1 cellular context compared by ENCODE assay signal in the genomic region with DNA sequence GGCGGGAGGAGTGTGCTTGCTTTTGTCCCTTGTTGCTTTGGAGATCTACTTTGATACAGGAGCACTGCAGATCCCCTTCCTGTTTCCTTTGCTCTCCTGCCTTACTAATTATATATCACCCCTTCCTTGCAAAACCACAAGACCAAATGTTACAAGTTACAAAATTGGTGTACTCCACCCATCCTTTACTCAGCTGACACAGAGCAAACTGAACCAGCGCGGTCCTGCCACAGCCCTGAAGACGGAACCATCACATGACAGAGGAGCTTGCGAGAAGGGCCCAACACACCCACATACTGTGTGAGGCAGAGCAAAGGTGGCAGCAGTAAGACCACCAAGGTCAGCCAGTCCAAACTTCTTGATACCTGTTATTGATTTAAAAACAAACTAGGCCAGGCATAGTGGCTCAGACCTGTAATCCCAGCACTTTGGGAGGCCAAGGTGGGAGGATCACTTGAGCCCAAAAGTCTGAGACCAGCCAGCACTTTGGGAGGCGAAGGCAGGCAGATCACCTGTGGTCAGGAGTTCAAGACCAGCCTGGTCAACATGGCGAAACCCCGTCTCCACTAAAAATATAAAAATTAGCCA.
A peak's percentile ranks its signal among the peaks of the same experiment; 100 is the strongest.
TF ChIP-seq lines count a peak whose summit lies in the region.

No MANE protein-coding gene starts in this region.

TF ChIP-seq in HepG2, 621 proteins besides CTCF, POLR2A, EP300 and RAD21 (continued from another document and continues in another):
- TF ChIP-seq, protein P1, sequence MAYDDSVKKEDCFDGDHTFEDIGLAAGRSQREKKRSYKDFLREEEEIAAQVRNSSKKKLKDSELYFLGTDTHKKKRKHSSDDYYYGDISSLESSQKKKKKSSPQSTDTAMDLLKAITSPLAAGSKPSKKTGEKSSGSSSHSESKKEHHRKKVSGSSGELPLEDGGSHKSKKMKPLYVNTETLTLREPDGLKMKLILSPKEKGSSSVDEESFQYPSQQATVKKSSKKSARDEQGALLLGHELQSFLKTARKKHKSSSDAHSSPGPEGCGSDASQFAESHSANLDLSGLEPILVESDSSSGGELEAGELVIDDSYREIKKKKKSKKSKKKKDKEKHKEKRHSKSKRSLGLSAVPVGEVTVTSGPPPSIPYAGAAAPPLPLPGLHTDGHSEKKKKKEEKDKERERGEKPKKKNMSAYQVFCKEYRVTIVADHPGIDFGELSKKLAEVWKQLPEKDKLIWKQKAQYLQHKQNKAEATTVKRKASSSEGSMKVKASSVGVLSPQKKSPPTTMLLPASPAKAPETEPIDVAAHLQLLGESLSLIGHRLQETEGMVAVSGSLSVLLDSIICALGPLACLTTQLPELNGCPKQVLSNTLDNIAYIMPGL (CRISPR knock-in tag; IDR thresholded peaks at IDR 0.05; ENCODE audit: borderline replicate concordance in 1 of 2, low read depth in 1 of 2), result 0 out of 4 replicates have a peak, but pooled peaks of 1 of the 2 experiments have one; percentile 17
- TF ChIP-seq, protein P2, sequence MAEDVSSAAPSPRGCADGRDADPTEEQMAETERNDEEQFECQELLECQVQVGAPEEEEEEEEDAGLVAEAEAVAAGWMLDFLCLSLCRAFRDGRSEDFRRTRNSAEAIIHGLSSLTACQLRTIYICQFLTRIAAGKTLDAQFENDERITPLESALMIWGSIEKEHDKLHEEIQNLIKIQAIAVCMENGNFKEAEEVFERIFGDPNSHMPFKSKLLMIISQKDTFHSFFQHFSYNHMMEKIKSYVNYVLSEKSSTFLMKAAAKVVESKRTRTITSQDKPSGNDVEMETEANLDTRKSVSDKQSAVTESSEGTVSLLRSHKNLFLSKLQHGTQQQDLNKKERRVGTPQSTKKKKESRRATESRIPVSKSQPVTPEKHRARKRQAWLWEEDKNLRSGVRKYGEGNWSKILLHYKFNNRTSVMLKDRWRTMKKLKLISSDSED (CRISPR knock-in tag; IDR thresholded peaks at IDR 0.05), result no peak
- TF ChIP-seq NFKB2 (CRISPR knock-in tag; IDR thresholded peaks at IDR 0.05; ENCODE audit: borderline replicate concordance) (peak; percentile 60; the same call in 1 of the 2 replicates), SRY (CRISPR knock-in tag; IDR thresholded peaks at IDR 0.05) (no peak), ZNF263 (CRISPR knock-in tag; IDR thresholded peaks at IDR 0.05) (peak; percentile 71), ZFP36L1 (CRISPR knock-in tag; IDR thresholded peaks at IDR 0.05) (no peak), ZFAT (CRISPR knock-in tag; conservative IDR thresholded peaks at IDR 0.05) (no peak), PPARG (CRISPR knock-in tag; conservative IDR thresholded peaks at IDR 0.05) (peak; percentile 73), MBD4 (IDR thresholded peaks at IDR 0.05; ENCODE audit: borderline replicate concordance, low read length) (no peak; the same call in 1 of the 2 replicates), AKAP8 (CRISPR knock-in tag; IDR thresholded peaks at IDR 0.05) (no peak), BRCA1 (CRISPR knock-in tag; IDR thresholded peaks at IDR 0.05) (0 out of 2 replicates have a peak, but pooled peaks have one; percentile 30), TBX3 (IDR thresholded peaks at IDR 0.05; ENCODE audit: borderline replicate concordance) (0 out of 2 replicates have a peak, but pooled peaks have one; percentile 5), ZNF577 (CRISPR knock-in tag; IDR thresholded peaks at IDR 0.05; ENCODE audit: borderline replicate concordance, low read depth) (no peak), ZNF205 (CRISPR knock-in tag; IDR thresholded peaks at IDR 0.05) (peak; percentile 72), HHEX (CRISPR knock-in tag; IDR thresholded peaks at IDR 0.05) (no peak; the same call in 1 of the 2 replicates), KLF9 (CRISPR knock-in tag; IDR thresholded peaks at IDR 0.05; ENCODE audit: low read depth) (no peak; the same call in 1 of the 2 replicates), NFATC3 (CRISPR knock-in tag; IDR thresholded peaks at IDR 0.05) (no peak), ZSCAN12 (CRISPR knock-in tag; IDR thresholded peaks at IDR 0.05) (no peak), ZMYM4 (CRISPR knock-in tag; IDR thresholded peaks at IDR 0.05) (peak; percentile 77; the same call in 1 of the 2 replicates), GZF1 (CRISPR knock-in tag; IDR thresholded peaks at IDR 0.05) (no peak), ZFP90 (CRISPR knock-in tag; IDR thresholded peaks at IDR 0.05; ENCODE audit: borderline replicate concordance) (0 out of 2 replicates have a peak, but pooled peaks have one; percentile 23), YEATS2 (CRISPR knock-in tag; IDR thresholded peaks at IDR 0.05; ENCODE audit: borderline replicate concordance) (no peak), MBNL3 (CRISPR knock-in tag; conservative IDR thresholded peaks at IDR 0.05) (no peak), ZNF350 (CRISPR knock-in tag; IDR thresholded peaks at IDR 0.05; ENCODE audit: borderline replicate concordance, low read depth) (peak; percentile 42; the same call in 1 of the 2 replicates), ELF1 (CRISPR knock-in tag; IDR thresholded peaks at IDR 0.05) (peak; percentile 51; the same call in 1 of the 2 replicates), ZNF644 (CRISPR knock-in tag; IDR thresholded peaks at IDR 0.05; ENCODE audit: low read depth) (0 out of 2 replicates have a peak, but pooled peaks have one; percentile 73), CAMTA2 (CRISPR knock-in tag; IDR thresholded peaks at IDR 0.05; ENCODE audit: borderline replicate concordance) (no peak), ZNF549 (CRISPR knock-in tag; IDR thresholded peaks at IDR 0.05) (no peak), SMAD1 (CRISPR knock-in tag; IDR thresholded peaks at IDR 0.05; ENCODE audit: borderline replicate concordance, low read depth) (no peak)
- TF ChIP-seq, protein P3, sequence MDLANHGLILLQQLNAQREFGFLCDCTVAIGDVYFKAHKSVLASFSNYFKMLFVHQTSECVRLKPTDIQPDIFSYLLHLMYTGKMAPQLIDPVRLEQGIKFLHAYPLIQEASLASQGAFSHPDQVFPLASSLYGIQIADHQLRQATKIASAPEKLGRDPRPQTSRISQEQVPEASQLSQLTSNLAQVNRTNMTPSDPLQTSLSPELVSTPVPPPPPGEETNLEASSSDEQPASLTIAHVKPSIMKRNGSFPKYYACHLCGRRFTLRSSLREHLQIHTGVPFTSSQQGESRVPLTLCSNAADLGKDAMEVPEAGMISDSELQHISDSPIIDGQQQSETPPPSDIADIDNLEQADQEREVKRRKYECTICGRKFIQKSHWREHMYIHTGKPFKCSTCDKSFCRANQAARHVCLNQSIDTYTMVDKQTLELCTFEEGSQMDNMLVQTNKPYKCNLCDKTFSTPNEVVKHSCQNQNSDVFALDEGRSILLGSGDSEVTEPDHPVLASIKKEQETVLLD (CRISPR knock-in tag; IDR thresholded peaks at IDR 0.05; ENCODE audit: low read depth), result peak; percentile 55
- TF ChIP-seq, protein P4, sequence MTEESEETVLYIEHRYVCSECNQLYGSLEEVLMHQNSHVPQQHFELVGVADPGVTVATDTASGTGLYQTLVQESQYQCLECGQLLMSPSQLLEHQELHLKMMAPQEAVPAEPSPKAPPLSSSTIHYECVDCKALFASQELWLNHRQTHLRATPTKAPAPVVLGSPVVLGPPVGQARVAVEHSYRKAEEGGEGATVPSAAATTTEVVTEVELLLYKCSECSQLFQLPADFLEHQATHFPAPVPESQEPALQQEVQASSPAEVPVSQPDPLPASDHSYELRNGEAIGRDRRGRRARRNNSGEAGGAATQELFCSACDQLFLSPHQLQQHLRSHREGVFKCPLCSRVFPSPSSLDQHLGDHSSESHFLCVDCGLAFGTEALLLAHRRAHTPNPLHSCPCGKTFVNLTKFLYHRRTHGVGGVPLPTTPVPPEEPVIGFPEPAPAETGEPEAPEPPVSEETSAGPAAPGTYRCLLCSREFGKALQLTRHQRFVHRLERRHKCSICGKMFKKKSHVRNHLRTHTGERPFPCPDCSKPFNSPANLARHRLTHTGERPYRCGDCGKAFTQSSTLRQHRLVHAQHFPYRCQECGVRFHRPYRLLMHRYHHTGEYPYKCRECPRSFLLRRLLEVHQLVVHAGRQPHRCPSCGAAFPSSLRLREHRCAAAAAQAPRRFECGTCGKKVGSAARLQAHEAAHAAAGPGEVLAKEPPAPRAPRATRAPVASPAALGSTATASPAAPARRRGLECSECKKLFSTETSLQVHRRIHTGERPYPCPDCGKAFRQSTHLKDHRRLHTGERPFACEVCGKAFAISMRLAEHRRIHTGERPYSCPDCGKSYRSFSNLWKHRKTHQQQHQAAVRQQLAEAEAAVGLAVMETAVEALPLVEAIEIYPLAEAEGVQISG (CRISPR knock-in tag; IDR thresholded peaks at IDR 0.05), result peak; percentile 67
- TF ChIP-seq, protein P5, sequence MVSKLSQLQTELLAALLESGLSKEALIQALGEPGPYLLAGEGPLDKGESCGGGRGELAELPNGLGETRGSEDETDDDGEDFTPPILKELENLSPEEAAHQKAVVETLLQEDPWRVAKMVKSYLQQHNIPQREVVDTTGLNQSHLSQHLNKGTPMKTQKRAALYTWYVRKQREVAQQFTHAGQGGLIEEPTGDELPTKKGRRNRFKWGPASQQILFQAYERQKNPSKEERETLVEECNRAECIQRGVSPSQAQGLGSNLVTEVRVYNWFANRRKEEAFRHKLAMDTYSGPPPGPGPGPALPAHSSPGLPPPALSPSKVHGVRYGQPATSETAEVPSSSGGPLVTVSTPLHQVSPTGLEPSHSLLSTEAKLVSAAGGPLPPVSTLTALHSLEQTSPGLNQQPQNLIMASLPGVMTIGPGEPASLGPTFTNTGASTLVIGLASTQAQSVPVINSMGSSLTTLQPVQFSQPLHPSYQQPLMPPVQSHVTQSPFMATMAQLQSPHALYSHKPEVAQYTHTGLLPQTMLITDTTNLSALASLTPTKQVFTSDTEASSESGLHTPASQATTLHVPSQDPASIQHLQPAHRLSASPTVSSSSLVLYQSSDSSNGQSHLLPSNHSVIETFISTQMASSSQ (IDR thresholded peaks at IDR 0.05; ENCODE audit: low read depth), result no peak
- TF ChIP-seq, protein P5 (CRISPR knock-in tag; IDR thresholded peaks at IDR 0.05; ENCODE audit: borderline replicate concordance), result no peak
- TF ChIP-seq, protein P6, sequence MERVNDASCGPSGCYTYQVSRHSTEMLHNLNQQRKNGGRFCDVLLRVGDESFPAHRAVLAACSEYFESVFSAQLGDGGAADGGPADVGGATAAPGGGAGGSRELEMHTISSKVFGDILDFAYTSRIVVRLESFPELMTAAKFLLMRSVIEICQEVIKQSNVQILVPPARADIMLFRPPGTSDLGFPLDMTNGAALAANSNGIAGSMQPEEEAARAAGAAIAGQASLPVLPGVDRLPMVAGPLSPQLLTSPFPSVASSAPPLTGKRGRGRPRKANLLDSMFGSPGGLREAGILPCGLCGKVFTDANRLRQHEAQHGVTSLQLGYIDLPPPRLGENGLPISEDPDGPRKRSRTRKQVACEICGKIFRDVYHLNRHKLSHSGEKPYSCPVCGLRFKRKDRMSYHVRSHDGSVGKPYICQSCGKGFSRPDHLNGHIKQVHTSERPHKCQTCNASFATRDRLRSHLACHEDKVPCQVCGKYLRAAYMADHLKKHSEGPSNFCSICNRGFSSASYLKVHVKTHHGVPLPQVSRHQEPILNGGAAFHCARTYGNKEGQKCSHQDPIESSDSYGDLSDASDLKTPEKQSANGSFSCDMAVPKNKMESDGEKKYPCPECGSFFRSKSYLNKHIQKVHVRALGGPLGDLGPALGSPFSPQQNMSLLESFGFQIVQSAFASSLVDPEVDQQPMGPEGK (CRISPR knock-in tag; IDR thresholded peaks at IDR 0.05), result peak; percentile 65; the same call in 1 of the 2 replicates
- TF ChIP-seq, protein P7, sequence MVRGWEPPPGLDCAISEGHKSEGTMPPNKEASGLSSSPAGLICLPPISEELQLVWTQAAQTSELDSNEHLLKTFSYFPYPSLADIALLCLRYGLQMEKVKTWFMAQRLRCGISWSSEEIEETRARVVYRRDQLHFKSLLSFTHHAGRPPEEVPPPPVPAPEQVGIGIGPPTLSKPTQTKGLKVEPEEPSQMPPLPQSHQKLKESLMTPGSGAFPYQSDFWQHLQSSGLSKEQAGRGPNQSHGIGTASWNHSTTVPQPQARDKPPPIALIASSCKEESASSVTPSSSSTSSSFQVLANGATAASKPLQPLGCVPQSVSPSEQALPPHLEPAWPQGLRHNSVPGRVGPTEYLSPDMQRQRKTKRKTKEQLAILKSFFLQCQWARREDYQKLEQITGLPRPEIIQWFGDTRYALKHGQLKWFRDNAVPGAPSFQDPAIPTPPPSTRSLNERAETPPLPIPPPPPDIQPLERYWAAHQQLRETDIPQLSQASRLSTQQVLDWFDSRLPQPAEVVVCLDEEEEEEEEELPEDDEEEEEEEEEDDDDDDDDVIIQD (CRISPR knock-in tag; IDR thresholded peaks at IDR 0.05; ENCODE audit: low read depth), result peak; percentile 66; the same call in 1 of the 2 replicates
- TF ChIP-seq, protein P8, sequence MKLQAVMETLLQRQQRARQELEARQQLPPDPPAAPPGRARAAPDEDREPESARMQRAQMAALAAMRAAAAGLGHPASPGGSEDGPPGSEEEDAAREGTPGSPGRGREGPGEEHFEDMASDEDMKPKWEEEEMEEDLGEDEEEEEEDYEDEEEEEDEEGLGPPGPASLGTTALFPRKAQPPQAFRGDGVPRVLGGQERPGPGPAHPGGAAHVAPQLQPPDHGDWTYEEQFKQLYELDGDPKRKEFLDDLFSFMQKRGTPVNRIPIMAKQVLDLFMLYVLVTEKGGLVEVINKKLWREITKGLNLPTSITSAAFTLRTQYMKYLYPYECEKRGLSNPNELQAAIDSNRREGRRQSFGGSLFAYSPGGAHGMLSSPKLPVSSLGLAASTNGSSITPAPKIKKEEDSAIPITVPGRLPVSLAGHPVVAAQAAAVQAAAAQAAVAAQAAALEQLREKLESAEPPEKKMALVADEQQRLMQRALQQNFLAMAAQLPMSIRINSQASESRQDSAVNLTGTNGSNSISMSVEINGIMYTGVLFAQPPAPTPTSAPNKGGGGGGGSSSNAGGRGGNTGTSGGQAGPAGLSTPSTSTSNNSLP (IDR thresholded peaks at IDR 0.05; ENCODE audit: low read depth, low read length), result no peak
